In the genomic region with DNA sequence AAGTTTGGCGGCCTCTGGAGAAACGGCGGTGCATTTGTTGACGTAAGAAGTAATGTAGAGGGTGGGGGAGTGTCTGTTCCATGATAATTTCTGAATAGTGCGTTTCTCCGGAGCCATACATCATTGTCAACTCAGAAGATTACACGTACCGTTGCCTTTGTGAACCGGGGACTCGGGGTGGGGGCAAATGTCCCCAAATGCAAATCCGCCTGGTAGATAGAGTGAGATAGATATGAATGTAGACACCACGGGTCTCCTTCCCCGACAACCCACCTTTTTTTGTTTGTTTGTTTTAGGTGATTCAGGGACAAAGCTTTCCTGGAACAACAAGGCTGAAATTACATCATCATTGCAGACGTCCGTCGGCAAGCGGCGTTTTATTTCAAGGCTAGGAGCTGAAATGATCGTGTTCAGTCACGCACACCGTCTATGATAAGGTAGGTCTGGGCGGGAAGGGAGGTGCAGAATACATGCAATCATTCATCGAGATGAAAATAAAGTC, we compare ENCODE assay signal across 18 cellular contexts.
"Had no signal": no experiment of that assay in that cellular context is flagged by ENCODE, and none has a peak within 500 bp of the region (broad histone marks: within the 10 kb centered on the region; RNA-seq: fewer than 3 reads in every experiment).

No MANE protein-coding gene starts in this region.

- H3K4me3 ChIP-seq: esophagus muscularis mucosa, gastrocnemius medialis, heart right ventricle, sigmoid colon, skin epidermis, stomach had no signal

- H3K36me3 ChIP-seq: esophagus muscularis mucosa, gastrocnemius medialis, heart right ventricle, sigmoid colon, stomach had no signal

- H3K27me3 Mint-ChIP-seq: dendritic cell treated with granulocyte-macrophage colony-stimulating factor and Interleukin-4, amounts not matched to agents 40 ng/mL and 50 ng/mL, for 4 days; effector memory CD8-positive, alpha-beta T cell had no signal

- H3K27ac Mint-ChIP-seq: dendritic cell treated with granulocyte-macrophage colony-stimulating factor and Interleukin-4, amounts not matched to agents 40 ng/mL and 50 ng/mL, for 4 days; effector memory CD8-positive, alpha-beta T cell; naive thymus-derived CD4-positive, alpha-beta T cell had no signal

- DNase-seq: effector memory CD8-positive, alpha-beta T cell; gastrocnemius medialis; heart right ventricle; hypothalamus; kidney glomerular epithelial cell; sigmoid colon; stimulated activated CD4-positive, alpha-beta T cell treated with anti-CD3 and anti-CD28 coated beads, Interleukin-12 subunit alpha, Interleukin-12 subunit beta, amount 100 ng/mL, for 4 hours; stimulated activated naive CD4-positive, alpha-beta T cell; stomach; substantia nigra; trophoblast cell had no signal

- H3K36me3 Mint-ChIP-seq: naive thymus-derived CD4-positive, alpha-beta T cell had no signal

- FAIRE-seq: islet of Langerhans, urothelium cell line had no signal

- H3K4me3 Mint-ChIP-seq: dendritic cell treated with granulocyte-macrophage colony-stimulating factor and Interleukin-4, amounts not matched to agents 40 ng/mL and 50 ng/mL, for 4 days; effector memory CD8-positive, alpha-beta T cell; naive thymus-derived CD4-positive, alpha-beta T cell had no signal

- H3K9me3 ChIP-seq: gastrocnemius medialis had no signal

- H3K27ac ChIP-seq: epithelial cell of prostate, esophagus muscularis mucosa, gastrocnemius medialis, heart right ventricle, sigmoid colon, skin epidermis, stomach had no signal

- H3K27me3 ChIP-seq: gastrocnemius medialis had no signal

- H3K4me1 ChIP-seq: esophagus muscularis mucosa, gastrocnemius medialis, heart right ventricle, sigmoid colon, stomach had no signal
